ENCODE assay signal across 11 cellular contexts in the genomic region with DNA sequence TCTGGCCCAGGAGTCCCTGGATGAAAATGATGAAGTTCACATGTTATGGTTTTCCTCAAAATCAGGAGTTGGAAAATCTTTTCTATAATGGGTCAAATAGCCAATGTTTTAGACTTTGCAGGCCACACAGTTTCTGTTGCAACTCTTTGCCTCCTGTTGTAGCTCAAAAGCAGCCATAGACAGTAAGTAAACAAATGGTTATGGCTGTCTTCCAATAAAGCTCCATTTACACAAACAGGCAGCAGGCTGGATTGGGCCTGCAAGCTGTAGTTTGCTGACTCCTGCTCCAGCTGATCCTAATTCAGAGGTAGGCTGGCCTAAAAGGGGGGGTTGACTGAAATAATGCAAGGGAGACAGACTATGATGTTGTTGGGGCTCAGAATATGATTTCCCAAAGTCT. TPM values are rescaled to one million over a fixed set of nuclear protein-coding genes. Genes with fewer than 3 reads are reported as not detected.
DNase-seq lines count a peak whose midpoint lies in the region; ATAC-seq and TF ChIP-seq lines count a peak whose summit lies in the region.
"Had no signal": no experiment of that assay in that cellular context is flagged by ENCODE, and none has a peak within 500 bp of the region (broad histone marks: within the 10 kb centered on the region; RNA-seq: fewer than 3 reads in every experiment).

No MANE protein-coding gene starts in this region.

- no peak overlapping the region for H2BK15ac ChIP-seq in mesenchymal stem cell (ENCODE audit: low read depth, poor library complexity, severe bottlenecking)

- no peak for ATAC-seq in GM19467 (IDR thresholded peaks at IDR 0.05; ENCODE audit: unreplicated experiment)
- ATAC-seq: natural killer cell treated with Interleukin-12 subunit alpha and Interleukin-12 subunit beta and Interleukin-15 and Interleukin-18, amount 100 ng/mL, for 72 hours had no signal

- no peak overlapping the region for H3K4me3 ChIP-seq in brain microvascular endothelial cell (ENCODE audit: low read depth, low read length)
- no peak overlapping the region for H3K4me3 ChIP-seq in mesenchymal stem cell (ENCODE audit: insufficient read depth in 1 of 2, low read depth in 1 of 2, low read length in 2 of 2)

- peak overlapping the region; percentile 60 for H4K8ac ChIP-seq in mesenchymal stem cell (ENCODE audit: low read length)

- no peak for TF ChIP-seq CTCF in brain microvascular endothelial cell (IDR thresholded peaks at IDR 0.05; ENCODE audit: low read depth, low read length, missing control alignments)

- H2BK5ac ChIP-seq in mesenchymal stem cell (ENCODE audit: low read depth, low read length, poor library complexity, severe bottlenecking): no peak overlapping the region

- no peak overlapping the region for H3K4me2 ChIP-seq in mesenchymal stem cell (ENCODE audit: low read length, poor library complexity, severe bottlenecking)

- no peak overlapping the region for H2BK12ac ChIP-seq in mesenchymal stem cell (ENCODE audit: low read length in 2 of 2)

- H3K9ac ChIP-seq in mesenchymal stem cell (ENCODE audit: low read length): no peak overlapping the region

- H2AK5ac ChIP-seq in mesenchymal stem cell (ENCODE audit: low read length, severe bottlenecking): no peak overlapping the region

- H3K18ac ChIP-seq in mesenchymal stem cell (ENCODE audit: low read depth in 1 of 2, low read length in 2 of 2): peak overlapping the region; percentile 46 to 68

- H3K36me3 ChIP-seq in brain microvascular endothelial cell (replicated peaks): no peaks in the 10 kb centered on the region
- no peaks in the 10 kb centered on the region for H3K36me3 ChIP-seq in mesenchymal stem cell (ENCODE audit: control insufficient read depth in 1 of 2, insufficient read depth in 2 of 2, low read depth in 1 of 2, low read length in 2 of 2)

- DNase-seq in AG08396 (ENCODE audit: low spot score): peak; percentile 53
- peak; percentile 64 for DNase-seq in NCI-H1105 (lab: John Stamatoyannopoulos, UW)
- peak; percentile 12 for DNase-seq in brain microvascular endothelial cell
- peak; percentile 93 for DNase-seq in mesenchymal stem cell
- DNase-seq in activated CD4-positive, CD25-positive, alpha-beta regulatory T cell treated with anti-CD3 and anti-CD28 coated beads, Interleukin-2, amount 50 U/mL, for 72 hours: no peak
- no peak for DNase-seq in posterior cingulate gyrus
- no peak for DNase-seq in erythroblast (lab: John Stamatoyannopoulos, UW)
- DNase-seq: activated CD8-positive, alpha-beta memory T cell treated with anti-CD3 and anti-CD28 coated beads, Interleukin-2, amount 50 U/mL, for 48 hours; CD4-positive, alpha-beta memory T cell had no signal

- H3K23ac ChIP-seq in mesenchymal stem cell (ENCODE audit: low read length in 2 of 2): no peak overlapping the region

- H4K91ac ChIP-seq in mesenchymal stem cell (ENCODE audit: low read length): no peak overlapping the region

- H2AFZ ChIP-seq in mesenchymal stem cell (ENCODE audit: low read depth, low read length): no peak overlapping the region

- peaks cover 9% of the 10 kb centered on the region for H3K4me1 ChIP-seq in mesenchymal stem cell (ENCODE audit: control insufficient read depth, insufficient read depth, low read depth, low read length)

- no peaks in the 10 kb centered on the region for H3K79me1 ChIP-seq in mesenchymal stem cell (replicated peaks; ENCODE audit: low read length, poor library complexity, severe bottlenecking)

- H3K9me3 ChIP-seq in mesenchymal stem cell (ENCODE audit: control insufficient read depth, low read length): no peaks in the 10 kb centered on the region

- intact Hi-C loops in posterior cingulate gyrus (cut with DNase I): no loop called here

- no peak overlapping the region for H2BK120ac ChIP-seq in mesenchymal stem cell (ENCODE audit: low read depth, low read length)

- H3K14ac ChIP-seq in mesenchymal stem cell (ENCODE audit: low read length in 2 of 2): no peak overlapping the region

- no peaks in the 10 kb centered on the region for H3K27me3 ChIP-seq in brain microvascular endothelial cell (replicated peaks)
- peaks cover 0 to 21% of the 10 kb centered on the region in 2 experiments for H3K27me3 ChIP-seq in mesenchymal stem cell (ENCODE audit: control insufficient read depth in 1 of 2, insufficient read depth in 1 of 2, low read length in 2 of 2)

- no peak overlapping the region for H3K27ac ChIP-seq in brain microvascular endothelial cell
- H3K27ac ChIP-seq in mesenchymal stem cell (ENCODE audit: low read length, poor library complexity, severe bottlenecking): no peak overlapping the region

- peak overlapping the region in 1 of 2 experiments; percentile 63 for H3K4ac ChIP-seq in mesenchymal stem cell (ENCODE audit: low read depth in 1 of 2, low read length in 2 of 2)

- in situ Hi-C loops in brain microvascular endothelial cell (cut with HindIII; ENCODE audit: low pct_ligation_motif_present, low sequenced_read_pairs): no loop called here

- no peak for TF ChIP-seq POLR2A in erythroblast (IDR thresholded peaks at IDR 0.05; ENCODE audit: low read length)

RNA-seq across cellular contexts. Expression of gene METTL24, which starts 33.0 kb away (rescaled TPM):
- 0.25 TPM for polyA plus RNA-seq in mesenchymal stem cell (2013, experiment 1 of 2)
- polyA plus RNA-seq in mesenchymal stem cell (2013, experiment 2 of 2): 0.26 TPM

Comparison
In these comparisons a context has a peak if more than half of its experiments do, and no peak if none do; other contexts are left out.
1. DNase-seq: peak in AG08396 (single experiment), NCI-H1105 (single experiment), brain microvascular endothelial cell (single experiment) and mesenchymal stem cell (single experiment); none in activated CD4-positive, CD25-positive, alpha-beta regulatory T cell treated with anti-CD3 and anti-CD28 coated beads, Interleukin-2, amount 50 U/mL, for 72 hours (single experiment), posterior cingulate gyrus (0 of 10) and erythroblast (0 of 2).